In genomic region chr11:82733444-82734119, GRCh38 we compare ENCODE assay signal across 1 cellular context.
TF ChIP-seq lines count a peak whose summit lies in the region.

FAM181B (minus strand) TSS chr11:82733864; CDS start chr11:82733729, 135 bp downstream.

TF ChIP-seq in HEK293, 187 proteins besides CTCF, POLR2A, EP300 and RAD21 (continued from another document):
- TF ChIP-seq PRDM4 (tag by site-specific recombination; IDR thresholded peaks at IDR 0.05) (no peak), MYNN (tag by site-specific recombination; IDR thresholded peaks at IDR 0.05; ENCODE audit: borderline replicate concordance) (no peak), SALL2 (tag by site-specific recombination; IDR thresholded peaks at IDR 0.05; ENCODE audit: borderline replicate concordance) (no peak), ZNF274 (IDR thresholded peaks at IDR 0.05; ENCODE audit: low read length) (no peak), ZNF274 (tag by site-specific recombination; IDR thresholded peaks at IDR 0.05; ENCODE audit: borderline replicate concordance) (no peak), ZNF621 (tag by site-specific recombination; IDR thresholded peaks at IDR 0.05) (no peak), ZNF138 (tag by site-specific recombination; IDR thresholded peaks at IDR 0.05; ENCODE audit: borderline replicate concordance) (no peak), OSR2 (tag by site-specific recombination; IDR thresholded peaks at IDR 0.05) (no peak), ZNF341 (tag by site-specific recombination; IDR thresholded peaks at IDR 0.05; ENCODE audit: low read depth) (no peak), ZNF239 (tag by site-specific recombination; IDR thresholded peaks at IDR 0.05) (no peak), ZSCAN18 (tag by site-specific recombination; IDR thresholded peaks at IDR 0.05) (no peak), ZNF175 (tag by site-specific recombination; IDR thresholded peaks at IDR 0.05) (no peak), RBAK (tag by site-specific recombination; IDR thresholded peaks at IDR 0.05) (no peak), FEZF1 (tag by site-specific recombination; IDR thresholded peaks at IDR 0.05) (no peak)
